In genomic region chr11:114110123-114110522, GRCh38 we compare ENCODE assay signal across 18 cellular contexts. TPM values are rescaled to one million over a fixed set of nuclear protein-coding genes. Genes with fewer than 3 reads are reported as not detected.
A peak's percentile ranks its signal among the peaks of the same experiment; 100 is the strongest.
DNase-seq lines count a peak whose midpoint lies in the region; ATAC-seq and TF ChIP-seq lines count a peak whose summit lies in the region.
"Had no signal": no experiment of that assay in that cellular context is flagged by ENCODE, and none has a peak within 500 bp of the region (broad histone marks: within the 10 kb centered on the region; RNA-seq: fewer than 3 reads in every experiment).

No MANE protein-coding gene starts in this region.

- intact Hi-C loops in heart right ventricle (cut with DNase I), result loop anchor here in 5 of 10 donors (2.0 to 5.0 kb wide), 7 partner anchors 33 to 213 kb away; no protein-coding TSS in a partner anchor
- intact Hi-C loops in left cardiac atrium (cut with DNase I), result loop anchor here in 1 of 2 donors (10.0 kb wide), 1 partner anchor 45 kb away; no protein-coding TSS in a partner anchor

- peaks cover 0 to 9% (median 0%) of the 10 kb centered on the region in 9 donors for H3K36me3 ChIP-seq in heart right ventricle
- peaks cover 0 to 4% (median 0%) of the 10 kb centered on the region in 3 donors for H3K36me3 ChIP-seq in skeletal muscle tissue (ENCODE audit: control insufficient read depth in 3 of 3, insufficient read depth in 3 of 3, low read length in 3 of 3)

- TF ChIP-seq CTCF in heart right ventricle (IDR thresholded peaks at IDR 0.05), result no peak

- H3K9ac ChIP-seq in skeletal muscle tissue (ENCODE audit: low read depth in 1 of 3, low read length in 3 of 3), result peak overlapping the region in 1 of 3 donors; percentile 11

- peak in 1 of 8 donors; percentile 2 for ATAC-seq in heart right ventricle
- ATAC-seq in left cardiac atrium, result no peak
- no peak for ATAC-seq in HG02870 (IDR thresholded peaks at IDR 0.05; ENCODE audit: unreplicated experiment)
- ATAC-seq: PC-3 had no signal

- H3K4me1 ChIP-seq in heart right ventricle (peaks cover 34 to 95% (median 81%) of the 10 kb centered on the region in 9 donors), skeletal muscle tissue (ENCODE audit: control insufficient read depth in 3 of 3, insufficient read depth in 3 of 3, low read length in 3 of 3) (peaks cover 66 to 85% (median 75%) of the 10 kb centered on the region in 3 donors)

- no peak for DNase-seq in heart right ventricle
- no peak for DNase-seq in left cardiac atrium
- DNase-seq in stimulated activated CD4-positive, alpha-beta T cell treated with anti-CD3 and anti-CD28 coated beads, Interleukin-2, amount 100 ng/mL, for 24 hours, result no peak
- no peak for DNase-seq in RKO (ENCODE audit: low spot score)
- no peak for DNase-seq in amygdala (lab: John Stamatoyannopoulos, UW)
- DNase-seq: ACHN; activated naive CD8-positive, alpha-beta T cell treated with anti-CD3 and anti-CD28 coated beads, Interleukin-2, amount 10 ng/mL, durations not matched to agents 7 days and 5 days; activated T-cell treated with anti-CD3 and anti-CD28 coated beads, Interleukin-2, amount 50 U/mL, for 24 hours; effector memory CD8-positive, alpha-beta T cell; HFFc6; NCI-H1092; NCI-H2107; NCI-H69; PC-3; retina had no signal

- H3K4me3 ChIP-seq in heart right ventricle (no peak overlapping the region), skeletal muscle tissue (ENCODE audit: low read length in 3 of 3) (no peak overlapping the region)

- no peaks in the 10 kb centered on the region for H3K27me3 ChIP-seq in heart right ventricle
- no peaks in the 10 kb centered on the region for H3K27me3 ChIP-seq in layer of hippocampus (ENCODE audit: control insufficient read depth, insufficient read depth, low read length)
- H3K27me3 ChIP-seq in skeletal muscle tissue (ENCODE audit: control insufficient read depth in 3 of 3, insufficient read depth in 3 of 3, low read length in 3 of 3), result no peaks in the 10 kb centered on the region

- H3K27ac ChIP-seq in heart right ventricle (peak overlapping the region in 9 of 10 donors; percentile 59 to 85 (median 76)), layer of hippocampus (ENCODE audit: low read depth, low read length) (peak overlapping the region; percentile 30), skeletal muscle tissue (ENCODE audit: low read depth, low read length) (peak overlapping the region; percentile 26)

- 79 to 87% methylated on average over 6 of the region's 6 CpGs for WGBS in heart right ventricle, 2 donors

- H3K9me3 ChIP-seq in heart right ventricle, result no peaks in the 10 kb centered on the region
- no peaks in the 10 kb centered on the region for H3K9me3 ChIP-seq in skeletal muscle tissue (ENCODE audit: control insufficient read depth in 3 of 3, low read length in 3 of 3)

RNA-seq across cellular contexts. Expression of gene ZBTB16, which starts 50.6 kb away (rescaled TPM):
- total RNA-seq in heart right ventricle (100 to 1,000 TPM in 1 of 10 donors, 10 to 100 TPM in 9; 18.3 to 108 (median 72.9) TPM), left cardiac atrium (10 to 100 TPM; 65.2 to 79.5 TPM), skeletal muscle tissue (6.8 TPM)
- polyA plus RNA-seq in heart right ventricle, result 10 to 100 TPM; 21.1 to 39.6 TPM
- total RNA-seq: HFFc6, PC-3 had no signal

Comparison
In these comparisons a context has a peak if more than half of its experiments do, and no peak if none do; other contexts are left out.
1. H3K27ac ChIP-seq: peak in every context shown above with its lines; median percentile 76 in heart right ventricle; 30 in layer of hippocampus; 26 in skeletal muscle tissue.